ENCODE assay signal across 1 cellular context in the genomic region with DNA sequence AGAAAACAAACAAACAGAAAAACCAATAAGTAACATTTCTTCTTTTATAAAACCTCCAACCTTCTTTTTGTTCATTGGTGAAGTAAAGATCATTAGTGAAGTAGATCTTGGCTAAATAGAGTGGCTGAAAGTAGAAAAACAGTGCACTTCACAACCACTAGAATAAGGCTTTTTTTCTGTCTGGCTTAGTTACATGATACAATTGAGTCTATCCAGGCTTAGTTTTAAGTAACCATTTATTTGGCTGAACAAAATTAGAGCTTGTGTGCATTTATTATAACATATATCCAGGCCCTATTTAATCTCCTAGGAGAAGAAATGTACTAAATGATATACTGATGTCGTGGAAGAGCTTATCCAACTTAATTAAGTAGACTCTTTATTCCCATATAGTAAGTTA.
TF ChIP-seq lines count a peak whose summit lies in the region.

No MANE protein-coding gene starts in this region.

TF ChIP-seq in WTC11, 78 proteins besides CTCF, POLR2A, EP300 and RAD21 (continued from another document):
- TF ChIP-seq, protein P1, sequence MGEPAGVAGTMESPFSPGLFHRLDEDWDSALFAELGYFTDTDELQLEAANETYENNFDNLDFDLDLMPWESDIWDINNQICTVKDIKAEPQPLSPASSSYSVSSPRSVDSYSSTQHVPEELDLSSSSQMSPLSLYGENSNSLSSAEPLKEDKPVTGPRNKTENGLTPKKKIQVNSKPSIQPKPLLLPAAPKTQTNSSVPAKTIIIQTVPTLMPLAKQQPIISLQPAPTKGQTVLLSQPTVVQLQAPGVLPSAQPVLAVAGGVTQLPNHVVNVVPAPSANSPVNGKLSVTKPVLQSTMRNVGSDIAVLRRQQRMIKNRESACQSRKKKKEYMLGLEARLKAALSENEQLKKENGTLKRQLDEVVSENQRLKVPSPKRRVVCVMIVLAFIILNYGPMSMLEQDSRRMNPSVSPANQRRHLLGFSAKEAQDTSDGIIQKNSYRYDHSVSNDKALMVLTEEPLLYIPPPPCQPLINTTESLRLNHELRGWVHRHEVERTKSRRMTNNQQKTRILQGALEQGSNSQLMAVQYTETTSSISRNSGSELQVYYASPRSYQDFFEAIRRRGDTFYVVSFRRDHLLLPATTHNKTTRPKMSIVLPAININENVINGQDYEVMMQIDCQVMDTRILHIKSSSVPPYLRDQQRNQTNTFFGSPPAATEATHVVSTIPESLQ (CRISPR knock-in tag; IDR thresholded peaks at IDR 0.05), result no peak
